Comparison of ENCODE assay signal across 25 cellular contexts in the genomic region with DNA sequence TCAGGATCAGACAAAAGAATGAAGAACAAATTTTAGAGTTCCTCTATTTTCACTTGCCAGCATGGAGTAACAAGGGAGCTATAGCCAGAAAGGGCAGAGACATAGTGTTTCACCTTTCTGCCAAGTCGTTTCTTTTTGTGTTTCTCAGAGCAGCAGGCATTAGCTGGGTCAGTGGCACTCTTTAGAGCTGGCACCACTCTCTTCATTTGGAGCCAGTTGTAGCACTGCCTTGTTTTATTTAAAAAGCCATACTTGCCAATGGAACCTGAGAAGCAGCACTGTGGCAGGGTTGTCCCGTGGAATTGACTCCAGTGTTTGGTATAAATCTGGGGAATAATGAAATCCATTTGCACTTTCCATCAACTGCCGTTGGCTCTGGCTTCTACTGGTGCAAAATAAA.
"Had no signal": no experiment of that assay in that cellular context is flagged by ENCODE, and none has a peak within 500 bp of the region (broad histone marks: within the 10 kb centered on the region; RNA-seq: fewer than 3 reads in every experiment).

No MANE protein-coding gene starts in this region.

- H3K27me3 ChIP-seq: brain microvascular endothelial cell, Peyer's patch had no signal

- H3K4me1 ChIP-seq: Peyer's patch had no signal

- H3K9me3 ChIP-seq: Peyer's patch had no signal

- H3K36me3 ChIP-seq: brain microvascular endothelial cell, Peyer's patch had no signal

- DNase-seq: activated CD4-positive, alpha-beta memory T cell treated with anti-CD3 and anti-CD28 coated beads for 36 hours; activated CD4-positive, alpha-beta T cell treated with anti-CD3 and anti-CD28 coated beads for 1 hour; activated CD4-positive, alpha-beta T cell treated with anti-CD3 and anti-CD28 coated beads, Interleukin-2, amount 10 ng/mL, durations not matched to agents 7 days and 5 days; activated CD8-positive, alpha-beta memory T cell treated with anti-CD3 and anti-CD28 coated beads, Interleukin-2, amount 50 U/mL, for 4 hours; activated gamma-delta T cell treated with Interleukin-2 at 50 U/mL for 16 hours; activated naive CD4-positive, alpha-beta T cell treated with anti-CD3 and anti-CD28 coated beads, Interleukin-2, amount 10 ng/mL, durations not matched to agents 7 days and 5 days; activated naive CD8-positive, alpha-beta T cell treated with anti-CD3 and anti-CD28 coated beads for 36 hours; activated T-cell treated with anti-CD3 and anti-CD28 coated beads, Interleukin-2, amount 50 U/mL, for 72 hours; brain microvascular endothelial cell; NCI-H1092; NCI-H1417; NCI-H2029; NCI-H2107; NCI-H2171 treated with DMSO at 0.1 percent for 48 hours; NCI-H345; NCI-H510A; NCI-H526 treated with DMSO at 0.1 percent for 48 hours; NCI-H82; Peyer's patch; SHP77 treated with DMSO at 0.1 percent for 48 hours; T-helper 17 cell; T-helper 9 cell had no signal

- ATAC-seq: activated T-cell treated with anti-CD3 and anti-CD28 coated beads, Interleukin-2, amount 50 U/mL, for 72 hours; T-helper 17 cell; WTC11 had no signal

- H3K4me3 ChIP-seq: Peyer's patch had no signal

- H3K27ac ChIP-seq: brain microvascular endothelial cell, KMS-11, Peyer's patch, RWPE1 had no signal
